ENCODE assay signal across 33 cellular contexts in the genomic region with DNA sequence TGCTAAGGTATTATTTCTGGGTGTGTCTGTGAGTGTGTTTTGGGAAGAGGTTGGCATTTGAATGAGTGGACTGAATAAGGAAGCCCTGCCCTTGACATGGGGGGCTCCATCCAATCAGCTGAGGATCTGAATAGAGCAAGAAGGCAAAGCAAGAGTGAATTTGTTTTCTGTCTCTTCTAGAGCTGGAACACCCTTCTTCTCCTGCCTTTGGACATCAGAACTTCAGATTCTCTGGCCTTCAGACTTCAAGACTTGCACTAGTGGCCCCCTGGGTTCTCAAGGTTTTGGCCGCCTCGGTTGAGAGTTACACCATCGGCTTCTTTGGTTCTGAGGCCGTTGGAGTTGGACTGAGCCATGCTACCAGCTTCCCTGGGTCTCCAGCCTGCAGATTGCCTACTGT.
"Had no signal": no experiment of that assay in that cellular context is flagged by ENCODE, and none has a peak within 500 bp of the region (broad histone marks: within the 10 kb centered on the region; RNA-seq: fewer than 3 reads in every experiment).

No MANE protein-coding gene starts in this region.

- H3K27ac ChIP-seq: adrenal gland, body of pancreas, cardiac muscle cell, VCaP had no signal

- H3K36me3 Mint-ChIP-seq: activated CD8-positive, alpha-beta memory T cell treated with anti-CD3 and anti-CD28 coated beads, Interleukin-2, amount 10 ng/mL, durations not matched to agents 7 days and 5 days; activated naive CD4-positive, alpha-beta T cell treated with anti-CD3 and anti-CD28 coated beads, Interleukin-2, amount 50 U/mL, for 72 hours; activated naive CD8-positive, alpha-beta T cell treated with anti-CD3 and anti-CD28 coated beads for 36 hours had no signal

- H3K27me3 Mint-ChIP-seq: activated CD4-positive, alpha-beta memory T cell treated with anti-CD3 and anti-CD28 coated beads, Interleukin-2, amount 10 ng/mL, durations not matched to agents 7 days and 5 days; activated CD4-positive, alpha-beta T cell treated with anti-CD3 and anti-CD28 coated beads, Interleukin-2, amount 10 ng/mL, durations not matched to agents 7 days and 5 days; activated CD8-positive, alpha-beta memory T cell treated with anti-CD3 and anti-CD28 coated beads, Interleukin-2, amount 10 ng/mL, durations not matched to agents 7 days and 5 days; activated T-cell treated with anti-CD3 and anti-CD28 coated beads, Interleukin-2, amount 50 U/mL, for 24 hours had no signal

- H3K27ac Mint-ChIP-seq: activated CD4-positive, alpha-beta memory T cell treated with anti-CD3 and anti-CD28 coated beads, Interleukin-2, amount 10 ng/mL, durations not matched to agents 7 days and 5 days; activated CD4-positive, alpha-beta T cell treated with anti-CD3 and anti-CD28 coated beads for 36 hours; activated CD4-positive, alpha-beta T cell treated with anti-CD3 and anti-CD28 coated beads, Interleukin-2, amount 10 ng/mL, durations not matched to agents 7 days and 5 days; activated CD8-positive, alpha-beta memory T cell treated with anti-CD3 and anti-CD28 coated beads, Interleukin-2, amount 10 ng/mL, durations not matched to agents 7 days and 5 days; activated CD8-positive, alpha-beta T cell treated with anti-CD3 and anti-CD28 coated beads, Interleukin-2, amount 10 ng/mL, durations not matched to agents 7 days and 5 days; activated naive CD4-positive, alpha-beta T cell treated with anti-CD3 and anti-CD28 coated beads, Interleukin-2, amount 50 U/mL, for 72 hours; activated naive CD8-positive, alpha-beta T cell treated with anti-CD3 and anti-CD28 coated beads for 36 hours; activated T-cell treated with anti-CD3 and anti-CD28 coated beads, Interleukin-2, amount 50 U/mL, for 24 hours; activated T-helper 2 cell treated with anti-CD3 and anti-CD28 coated beads, Interferon-gamma antibody, Interleukin-2, Interleukin-4, amounts not matched to agents 10 μg/mL and 5 μg/mL and 100 μg/mL, durations not matched to agents 14 hours and 24 hours and 36 hours; T-helper 1 cell treated with Interleukin-12 subunit alpha and Interleukin-12 subunit beta and Interleukin-4 antibody, amounts not matched to agents 30 μg/mL and 1 μg/mL, for 36 hours; T-helper 2 cell treated with Interferon-gamma antibody and Interleukin-4, amounts not matched to agents 5 μg/mL and 100 μg/mL, for 36 hours had no signal

- H3K4me1 ChIP-seq: adrenal gland, body of pancreas had no signal

- DNase-seq: activated CD4-positive, alpha-beta memory T cell treated with anti-CD3 and anti-CD28 coated beads, Interleukin-2, amount 10 ng/mL, durations not matched to agents 7 days and 5 days; activated CD4-positive, alpha-beta T cell treated with anti-CD3 and anti-CD28 coated beads for 1 hour; activated CD4-positive, alpha-beta T cell treated with anti-CD3 and anti-CD28 coated beads for 36 hours; activated CD4-positive, alpha-beta T cell treated with anti-CD3 and anti-CD28 coated beads for 48 hours; activated CD4-positive, alpha-beta T cell treated with anti-CD3 and anti-CD28 coated beads, Interleukin-2, amount 10 ng/mL, durations not matched to agents 7 days and 5 days; activated CD4-positive, alpha-beta T cell treated with anti-CD3 and anti-CD28 coated beads, Interleukin-2, amount 50 U/mL, for 48 hours; activated CD4-positive, CD25-positive, alpha-beta regulatory T cell; activated CD8-positive, alpha-beta memory T cell treated with anti-CD3 and anti-CD28 coated beads for 24 hours; activated CD8-positive, alpha-beta memory T cell treated with anti-CD3 and anti-CD28 coated beads, Interleukin-2, amount 10 ng/mL, durations not matched to agents 7 days and 5 days; activated CD8-positive, alpha-beta memory T cell treated with anti-CD3 and anti-CD28 coated beads, Interleukin-2, amount 50 U/mL, for 48 hours; activated CD8-positive, alpha-beta T cell treated with anti-CD3 and anti-CD28 coated beads, Interleukin-2, amount 10 ng/mL, durations not matched to agents 7 days and 5 days; activated effector memory CD4-positive, alpha-beta T cell treated with Interleukin-2 at 50 U/mL for 16 hours; activated gamma-delta T cell; activated naive CD4-positive, alpha-beta T cell treated with anti-CD3 and anti-CD28 coated beads, Interleukin-2, amount 50 U/mL, for 16 hours; activated naive CD4-positive, alpha-beta T cell treated with Interleukin-2 at 50 U/mL for 16 hours; activated naive CD8-positive, alpha-beta T cell treated with anti-CD3 and anti-CD28 coated beads for 36 hours; activated T-cell treated with anti-CD3 and anti-CD28 coated beads, Interleukin-2, amount 50 U/mL, for 24 hours; activated T-cell treated with anti-CD3 and anti-CD28 coated beads, Interleukin-2, amount 50 U/mL, for 48 hours; adrenal gland; amniotic stem cell; aorta; body of pancreas; central memory CD4-positive, alpha-beta T cell; T-helper 1 cell; T-helper 2 cell; T-helper 9 cell had no signal

- H3K36me3 ChIP-seq: adrenal gland, cardiac muscle cell had no signal

- ATAC-seq: activated CD4-positive, alpha-beta T cell treated with anti-CD3 and anti-CD28 coated beads for 36 hours; activated CD4-positive, CD25-positive, alpha-beta regulatory T cell treated with anti-CD3 and anti-CD28 coated beads, Interleukin-2, amount 50 U/mL, for 24 hours; activated CD8-positive, alpha-beta memory T cell treated with anti-CD3 and anti-CD28 coated beads, Interleukin-2, amount 10 ng/mL, durations not matched to agents 7 days and 5 days; activated CD8-positive, alpha-beta T cell treated with anti-CD3 and anti-CD28 coated beads, Interleukin-2, amount 10 ng/mL, durations not matched to agents 7 days and 5 days; activated naive CD4-positive, alpha-beta T cell treated with anti-CD3 and anti-CD28 coated beads, Interleukin-2, amount 50 U/mL, for 72 hours; body of pancreas had no signal

- H3K4me3 Mint-ChIP-seq: activated CD4-positive, alpha-beta memory T cell treated with anti-CD3 and anti-CD28 coated beads, Interleukin-2, amount 10 ng/mL, durations not matched to agents 7 days and 5 days; activated CD4-positive, alpha-beta T cell treated with anti-CD3 and anti-CD28 coated beads for 36 hours; activated CD4-positive, alpha-beta T cell treated with anti-CD3 and anti-CD28 coated beads, Interleukin-2, amount 10 ng/mL, durations not matched to agents 7 days and 5 days; activated CD8-positive, alpha-beta memory T cell treated with anti-CD3 and anti-CD28 coated beads, Interleukin-2, amount 10 ng/mL, durations not matched to agents 7 days and 5 days; activated CD8-positive, alpha-beta T cell treated with anti-CD3 and anti-CD28 coated beads, Interleukin-2, amount 10 ng/mL, durations not matched to agents 7 days and 5 days; activated naive CD8-positive, alpha-beta T cell treated with anti-CD3 and anti-CD28 coated beads for 36 hours; activated T-cell treated with anti-CD3 and anti-CD28 coated beads, Interleukin-2, amount 50 U/mL, for 24 hours; T-helper 1 cell treated with Interleukin-12 subunit alpha and Interleukin-12 subunit beta and Interleukin-4 antibody, amounts not matched to agents 30 μg/mL and 1 μg/mL, for 36 hours; T-helper 2 cell treated with Interferon-gamma antibody and Interleukin-4, amounts not matched to agents 5 μg/mL and 100 μg/mL, for 36 hours had no signal

- H3K27me3 ChIP-seq: adrenal gland, body of pancreas, cardiac muscle cell had no signal

- H3K4me1 Mint-ChIP-seq: activated CD4-positive, alpha-beta memory T cell treated with anti-CD3 and anti-CD28 coated beads, Interleukin-2, amount 10 ng/mL, durations not matched to agents 7 days and 5 days; activated CD4-positive, alpha-beta T cell treated with anti-CD3 and anti-CD28 coated beads for 36 hours; activated CD4-positive, alpha-beta T cell treated with anti-CD3 and anti-CD28 coated beads, Interleukin-2, amount 10 ng/mL, durations not matched to agents 7 days and 5 days; activated CD8-positive, alpha-beta memory T cell treated with anti-CD3 and anti-CD28 coated beads, Interleukin-2, amount 10 ng/mL, durations not matched to agents 7 days and 5 days; activated naive CD8-positive, alpha-beta T cell treated with anti-CD3 and anti-CD28 coated beads for 36 hours had no signal

- H3K4me3 ChIP-seq: adrenal gland, body of pancreas, cardiac muscle cell had no signal

- H3K9me3 ChIP-seq: adrenal gland, body of pancreas had no signal

- H3K9me3 Mint-ChIP-seq: activated CD4-positive, alpha-beta T cell treated with anti-CD3 and anti-CD28 coated beads, Interleukin-2, amount 10 ng/mL, durations not matched to agents 7 days and 5 days; activated T-cell treated with anti-CD3 and anti-CD28 coated beads, Interleukin-2, amount 50 U/mL, for 24 hours; activated T-helper 2 cell treated with anti-CD3 and anti-CD28 coated beads, Interferon-gamma antibody, Interleukin-2, Interleukin-4, amounts not matched to agents 10 μg/mL and 5 μg/mL and 100 μg/mL, durations not matched to agents 14 hours and 24 hours and 36 hours had no signal
